ENCODE assay signal across 29 cellular contexts in genomic region chr1:245753807-245754206, GRCh38.
"Had no signal": no experiment of that assay in that cellular context is flagged by ENCODE, and none has a peak within 500 bp of the region (broad histone marks: within the 10 kb centered on the region; RNA-seq: fewer than 3 reads in every experiment).

No MANE protein-coding gene starts in this region.

- ATAC-seq: activated CD4-positive, alpha-beta T cell treated with anti-CD3 and anti-CD28 coated beads for 36 hours; activated CD8-positive, alpha-beta memory T cell treated with anti-CD3 and anti-CD28 coated beads, Interleukin-2, amount 10 ng/mL, durations not matched to agents 7 days and 5 days; activated CD8-positive, alpha-beta T cell treated with anti-CD3 and anti-CD28 coated beads, Interleukin-2, amount 10 ng/mL, durations not matched to agents 7 days and 5 days; activated naive CD8-positive, alpha-beta T cell treated with anti-CD3 and anti-CD28 coated beads, Interleukin-2, amount 50 U/mL, for 24 hours; body of pancreas; effector memory CD8-positive, alpha-beta T cell; gastroesophageal sphincter; heart right ventricle had no signal

- H3K9me3 ChIP-seq: adrenal gland, esophagus squamous epithelium had no signal

- H3K4me3 ChIP-seq: adrenal gland, body of pancreas, esophagus squamous epithelium, gastroesophageal sphincter, heart right ventricle, hepatocyte had no signal

- DNase-seq: activated CD4-positive, alpha-beta memory T cell treated with anti-CD3 and anti-CD28 coated beads for 36 hours; activated CD4-positive, alpha-beta T cell treated with anti-CD3 and anti-CD28 coated beads for 36 hours; activated CD4-positive, alpha-beta T cell treated with anti-CD3 and anti-CD28 coated beads, Interleukin-2, amount 10 ng/mL, durations not matched to agents 24 days and 14 days; activated CD4-positive, CD25-positive, alpha-beta regulatory T cell; activated CD4-positive, CD25-positive, alpha-beta regulatory T cell treated with anti-CD3 and anti-CD28 coated beads, Interleukin-2, amount 50 U/mL, for 72 hours; activated CD8-positive, alpha-beta memory T cell treated with anti-CD3 and anti-CD28 coated beads, Interleukin-2, amount 10 ng/mL, durations not matched to agents 7 days and 5 days; activated CD8-positive, alpha-beta memory T cell treated with anti-CD3 and anti-CD28 coated beads, Interleukin-2, amount 50 U/mL, for 4 hours; activated CD8-positive, alpha-beta T cell treated with anti-CD3 and anti-CD28 coated beads, Interleukin-2, amount 10 ng/mL, durations not matched to agents 7 days and 5 days; activated effector memory CD4-positive, alpha-beta T cell treated with anti-CD3 and anti-CD28 coated beads, Interleukin-2, amount 50 U/mL, for 16 hours; activated naive CD4-positive, alpha-beta T cell treated with anti-CD3 and anti-CD28 coated beads for 36 hours; activated naive CD8-positive, alpha-beta T cell treated with anti-CD3 and anti-CD28 coated beads for 36 hours; activated naive CD8-positive, alpha-beta T cell treated with anti-CD3 and anti-CD28 coated beads, Interleukin-2, amount 50 U/mL, for 24 hours; activated T-cell treated with anti-CD3 and anti-CD28 coated beads, Interleukin-2, amount 50 U/mL, for 1 hour; activated T-cell treated with anti-CD3 and anti-CD28 coated beads, Interleukin-2, amount 50 U/mL, for 48 hours; adrenal gland; amygdala; aorta; body of pancreas; cortex of kidney; dermis blood vessel endothelial cell; effector CD4-positive, alpha-beta T cell; effector memory CD8-positive, alpha-beta T cell; erythroblast; esophagus squamous epithelium; foreskin melanocyte; heart right ventricle; T1000 had no signal

- H3K27ac ChIP-seq: adrenal gland, body of pancreas, esophagus squamous epithelium, gastroesophageal sphincter, heart right ventricle, hepatocyte had no signal

- H3K36me3 ChIP-seq: adrenal gland had no signal
